In genomic region chr17:19363114-19363438, GRCh38 we compare ENCODE assay signal across 1 cellular context.
TF ChIP-seq lines count a peak whose summit lies in the region.

No MANE protein-coding gene starts in this region.

TF ChIP-seq in IMR-90, 13 proteins besides CTCF, POLR2A, EP300 and RAD21:
- TF ChIP-seq SMC3 (IDR thresholded peaks at IDR 0.05; ENCODE audit: low read depth, low read length) (no peak), MAFK (IDR thresholded peaks at IDR 0.05; ENCODE audit: low read depth, low read length) (no peak), MXI1 (IDR thresholded peaks at IDR 0.05; ENCODE audit: borderline replicate concordance, low read depth, low read length) (no peak), CHD1 (IDR thresholded peaks at IDR 0.05; ENCODE audit: low read depth, low read length) (no peak), CEBPB (IDR thresholded peaks at IDR 0.05; ENCODE audit: low read depth, low read length) (no peak), MAZ (IDR thresholded peaks at IDR 0.05; ENCODE audit: borderline replicate concordance, low read depth, low read length) (no peak), ELK1 (IDR thresholded peaks at IDR 0.05; ENCODE audit: borderline replicate concordance, low read depth, low read length) (no peak)
TF ChIP-seq in IMR-90: peak in this region for 0.
